ENCODE assay signal across 16 cellular contexts in genomic region chr9:98357921-98358535, GRCh38.
A peak's percentile ranks its signal among the peaks of the same experiment; 100 is the strongest.
DNase-seq lines count a peak whose midpoint lies in the region; ATAC-seq and TF ChIP-seq lines count a peak whose summit lies in the region.
"Had no signal": no experiment of that assay in that cellular context is flagged by ENCODE, and none has a peak within 500 bp of the region (broad histone marks: within the 10 kb centered on the region; RNA-seq: fewer than 3 reads in every experiment).

No MANE protein-coding gene starts in this region.

- no peak overlapping the region for H3K4me3 Mint-ChIP-seq in GM23338
- H3K4me3 Mint-ChIP-seq: activated CD4-positive, alpha-beta T cell treated with anti-CD3 and anti-CD28 coated beads for 36 hours; T-helper 2 cell treated with Interferon-gamma antibody and Interleukin-4, amounts not matched to agents 5 μg/mL and 100 μg/mL, for 36 hours had no signal

- H3K27me3 Mint-ChIP-seq in GM23338 (ENCODE audit: insufficient read depth, low read depth, poor library complexity), result peaks cover 8% of the 10 kb centered on the region

- peaks cover 6% of the 10 kb centered on the region; the same call in 2 of the 3 replicates for H3K9me3 Mint-ChIP-seq in GM23338
- H3K9me3 Mint-ChIP-seq: T-helper 2 cell treated with Interferon-gamma antibody and Interleukin-4, amounts not matched to agents 5 μg/mL and 100 μg/mL, for 36 hours had no signal

- no peaks in the 10 kb centered on the region for H3K79me2 ChIP-seq in GM23338 (replicated peaks; ENCODE audit: insufficient read depth)

- H3K4me3 ChIP-seq in fibroblast of the aortic adventitia (ENCODE audit: low read depth, low read length) (no peak overlapping the region), skeletal muscle satellite cell (ENCODE audit: low read length) (no peak overlapping the region), GM23338 (no peak overlapping the region)
- H3K4me3 ChIP-seq: colonic mucosa, tibial nerve had no signal

- no peak for TF ChIP-seq CTCF in fibroblast of the aortic adventitia (IDR thresholded peaks at IDR 0.05; ENCODE audit: insufficient read depth, low read length)
- no peak for TF ChIP-seq CTCF in GM23338 (conservative IDR thresholded peaks at IDR 0.05; ENCODE audit: low read depth in 2 of 2)

- H3K4me1 Mint-ChIP-seq in GM23338, result peaks cover 7% of the 10 kb centered on the region; the same call in 2 of the 3 replicates
- H3K4me1 Mint-ChIP-seq: activated CD4-positive, alpha-beta T cell treated with anti-CD3 and anti-CD28 coated beads for 36 hours had no signal

- H3K4me2 ChIP-seq in skeletal muscle satellite cell (ENCODE audit: low read length) (no peak overlapping the region), GM23338 (no peak overlapping the region)

- intact Hi-C loops in left ventricle myocardium superior (cut with micrococcal nuclease), result no loop called here

- H3K27me3 ChIP-seq in skeletal muscle satellite cell (ENCODE audit: control insufficient read depth, insufficient read depth, low read length), result no peaks in the 10 kb centered on the region
- no peaks in the 10 kb centered on the region for H3K27me3 ChIP-seq in GM23338 (ENCODE audit: insufficient read depth)
- H3K27me3 ChIP-seq: colonic mucosa, tibial nerve had no signal

- no peak overlapping the region for H3K27ac Mint-ChIP-seq in GM23338
- H3K27ac Mint-ChIP-seq: activated CD4-positive, alpha-beta T cell treated with anti-CD3 and anti-CD28 coated beads for 36 hours; T-helper 2 cell treated with Interferon-gamma antibody and Interleukin-4, amounts not matched to agents 5 μg/mL and 100 μg/mL, for 36 hours had no signal

- no peaks in the 10 kb centered on the region for H3K9me3 ChIP-seq in skeletal muscle satellite cell (replicated peaks; ENCODE audit: low read length)
- H3K9me3 ChIP-seq: colonic mucosa, tibial nerve had no signal

- H3K27ac ChIP-seq in GM23338 (ENCODE audit: low read depth), result no peak overlapping the region
- H3K27ac ChIP-seq: colonic mucosa, tibial nerve had no signal

- peak overlapping the region; percentile 66 for H3K9ac ChIP-seq in skeletal muscle satellite cell (ENCODE audit: low read depth, low read length)

- H3K36me3 ChIP-seq in skeletal muscle satellite cell (ENCODE audit: insufficient read depth, low read length) (no peaks in the 10 kb centered on the region), GM23338 (ENCODE audit: insufficient read depth) (no peaks in the 10 kb centered on the region)
- H3K36me3 ChIP-seq: colonic mucosa, tibial nerve had no signal

- no peak for ATAC-seq in left ventricle myocardium superior
- ATAC-seq in GM23338, result no peak
- ATAC-seq: activated CD4-positive, alpha-beta T cell treated with anti-CD3 and anti-CD28 coated beads for 36 hours had no signal

- DNase-seq in GM03348 (ENCODE audit: low spot score) (peak; percentile 42), amniotic epithelial cell (ENCODE audit: low read depth) (peak; percentile 44), fibroblast of the aortic adventitia (ENCODE audit: low read depth) (peak; percentile 50), left ventricle myocardium superior (no peak), GM23338 (ENCODE audit: low spot score) (no peak)
- DNase-seq in activated CD4-positive, alpha-beta T cell treated with anti-CD3 and anti-CD28 coated beads, Interleukin-2, amount 50 U/mL, for 48 hours, result no peak
- DNase-seq: activated CD4-positive, alpha-beta T cell treated with anti-CD3 and anti-CD28 coated beads for 36 hours; activated T-cell treated with anti-CD3 and anti-CD28 coated beads, Interleukin-2, amount 50 U/mL, for 48 hours; colonic mucosa; GF-D8; NCI-H1048; NCI-H2171; SHP77 had no signal

- peaks cover 11% of the 10 kb centered on the region; the same call in 1 of the 2 replicates for H3K9me2 ChIP-seq in GM23338 (ENCODE audit: insufficient read depth)

- no peak overlapping the region for H2AFZ ChIP-seq in GM23338

- H3K4me1 ChIP-seq in skeletal muscle satellite cell (ENCODE audit: control insufficient read depth, insufficient read depth, low read length), result peaks cover 33% of the 10 kb centered on the region
- no peaks in the 10 kb centered on the region for H3K4me1 ChIP-seq in GM23338 (ENCODE audit: insufficient read depth)
- H3K4me1 ChIP-seq: colonic mucosa, tibial nerve had no signal

- no peaks in the 10 kb centered on the region for H4K20me1 ChIP-seq in GM23338 (replicated peaks; ENCODE audit: insufficient read depth)

- no peaks in the 10 kb centered on the region for H3F3A ChIP-seq in GM23338 (replicated peaks; ENCODE audit: low read depth)

- no peaks in the 10 kb centered on the region; the same call in 2 of the 3 replicates for H3K36me3 Mint-ChIP-seq in GM23338 (ENCODE audit: low read depth)

TF ChIP-seq in GM23338, 12 proteins besides CTCF, POLR2A, EP300 and RAD21:
- TF ChIP-seq EZH2phosphoT487 (IDR thresholded peaks at IDR 0.05; ENCODE audit: unreplicated experiment) (no peak), ETS1 (IDR thresholded peaks at IDR 0.05) (no peak), ZNF114 (CRISPR knock-in tag; IDR thresholded peaks at IDR 0.05) (no peak), REST (IDR thresholded peaks at IDR 0.05; ENCODE audit: unreplicated experiment) (no peak), JUNB (IDR thresholded peaks at IDR 0.05; ENCODE audit: unreplicated experiment) (no peak)
TF ChIP-seq in GM23338: peak in this region for 0.

Comparison
In these comparisons a context has a peak if more than half of its experiments do, and no peak if none do; other contexts are left out.
1. DNase-seq: peak in GM03348 (single experiment), amniotic epithelial cell (single experiment) and fibroblast of the aortic adventitia (single experiment); none in activated CD4-positive, alpha-beta T cell treated with anti-CD3 and anti-CD28 coated beads, Interleukin-2, amount 50 U/mL, for 48 hours (0 of 2), left ventricle myocardium superior (single experiment) and GM23338 (single experiment).